ENCODE assay signal across 16 cellular contexts in genomic region chr15:22952826-22953579, GRCh38. TPM values are rescaled to one million over a fixed set of nuclear protein-coding genes. Genes with fewer than 3 reads are reported as not detected.
DNase-seq lines count a peak whose midpoint lies in the region; ATAC-seq and TF ChIP-seq lines count a peak whose summit lies in the region.
"Had no signal": no experiment of that assay in that cellular context is flagged by ENCODE, and none has a peak within 500 bp of the region (broad histone marks: within the 10 kb centered on the region; RNA-seq: fewer than 3 reads in every experiment).

No MANE protein-coding gene starts in this region.

- H3K27ac ChIP-seq in ascending aorta = peak overlapping the region; percentile 46 to 81
- H3K27ac ChIP-seq: 22Rv1 had no signal

- ATAC-seq in GM18861 (IDR thresholded peaks at IDR 0.05; ENCODE audit: unreplicated experiment) = no peak
- ATAC-seq: left colon had no signal

- H3K4me1 ChIP-seq in ascending aorta = peaks cover 21 to 75% of the 10 kb centered on the region in 2 donors

- no peaks in the 10 kb centered on the region for H3K9me3 ChIP-seq in ascending aorta
- H3K9me3 ChIP-seq: esophagus squamous epithelium had no signal

- H3K36me3 ChIP-seq in ascending aorta = no peaks in the 10 kb centered on the region
- H3K36me3 ChIP-seq: esophagus squamous epithelium had no signal

- TF ChIP-seq CTCF in ascending aorta (IDR thresholded peaks at IDR 0.05) = no peak

- intact Hi-C loops in ascending aorta (cut with DNase I) = loop anchor here (2.0 kb wide), 1 partner anchor 14 kb away; no protein-coding TSS in a partner anchor

- DNase-seq in NCI-H1092 treated with DMSO at 0.1 percent for 48 hours (lab: John Stamatoyannopoulos, UW) (peak; percentile 21), NCI-H1092 (lab: John Stamatoyannopoulos, UW) (no peak), ascending aorta (ENCODE audit: low spot score in 2 of 2) (no peak), iPS-NIHi7 (ENCODE audit: extremely low spot score) (peak; percentile 63), superior temporal gyrus (ENCODE audit: extremely low spot score) (peak; percentile 44), mucosa of gallbladder (ENCODE audit: low spot score) (no peak)
- DNase-seq in stimulated activated naive CD4-positive, alpha-beta T cell (lab: John Stamatoyannopoulos, UW) = no peak
- DNase-seq: activated CD4-positive, CD25-positive, alpha-beta regulatory T cell; activated T-cell treated with anti-CD3 and anti-CD28 coated beads, Interleukin-2, amount 50 U/mL, for 1 hour; DMS 273 treated with DMSO at 0.1 percent for 48 hours; esophagus squamous epithelium; left colon; NCI-H446 treated with DMSO at 0.1 percent for 48 hours; stimulated activated naive CD4-positive, alpha-beta T cell treated with Interleukin-2 at 50 U/mL for 16 hours had no signal

- H3K4me3 ChIP-seq in ascending aorta = no peak overlapping the region
- H3K4me3 ChIP-seq: esophagus squamous epithelium had no signal

- H3K27me3 ChIP-seq in ascending aorta = no peaks in the 10 kb centered on the region
- H3K27me3 ChIP-seq: esophagus squamous epithelium had no signal

RNA-seq across cellular contexts. Expression of gene CYFIP1, which starts 27.2 kb away (rescaled TPM):
- total RNA-seq in ascending aorta (94.7 TPM), mucosa of gallbladder (127 TPM)

Comparison
In these comparisons a context has a peak if more than half of its experiments do, and no peak if none do; other contexts are left out.
1. DNase-seq: peak in NCI-H1092 treated with DMSO at 0.1 percent for 48 hours (single experiment), iPS-NIHi7 (single experiment) and superior temporal gyrus (single experiment); none in NCI-H1092 (single experiment), ascending aorta (0 of 2), stimulated activated naive CD4-positive, alpha-beta T cell (0 of 6) and mucosa of gallbladder (single experiment).